ENCODE assay signal across 13 cellular contexts in genomic region chr2:42367835-42368234, GRCh38. TPM values are rescaled to one million over a fixed set of nuclear protein-coding genes. Genes with fewer than 3 reads are reported as not detected.
DNase-seq lines count a peak whose midpoint lies in the region; ATAC-seq and TF ChIP-seq lines count a peak whose summit lies in the region.
"Had no signal": no experiment of that assay in that cellular context is flagged by ENCODE, and none has a peak within 500 bp of the region (broad histone marks: within the 10 kb centered on the region; RNA-seq: fewer than 3 reads in every experiment).

No MANE protein-coding gene starts in this region.

- H3K79me2 ChIP-seq in neural progenitor cell (ENCODE audit: low read depth), result no peaks in the 10 kb centered on the region

- no peak for TF ChIP-seq CTCF in Panc1 (IDR thresholded peaks at IDR 0.05)
- no peak for TF ChIP-seq CTCF in fibroblast of mammary gland (conservative IDR thresholded peaks at IDR 0.05; ENCODE audit: control insufficient read depth, insufficient read depth, low read depth, low read length)
- no peak for TF ChIP-seq CTCF in neural progenitor cell (IDR thresholded peaks at IDR 0.05)
- TF ChIP-seq CTCF in heart right ventricle (IDR thresholded peaks at IDR 0.05), result no peak

- in situ Hi-C loops in Panc1 (cut with HindIII; ENCODE audit: low pct_unique_long_range_greater_than_20kb, low sequenced_read_pairs), result no loop called here

- no TSS peak for BruUV-seq in Panc1 (replicated peaks; lab: Mats Ljungman, UMichigan)

- H3K27ac Mint-ChIP-seq in neural progenitor cell, result no peak overlapping the region
- H3K27ac Mint-ChIP-seq: activated CD8-positive, alpha-beta T cell treated with anti-CD3 and anti-CD28 coated beads, Interleukin-2, amount 10 ng/mL, durations not matched to agents 7 days and 5 days had no signal

- no peak overlapping the region for H3K4me3 Mint-ChIP-seq in neural progenitor cell
- H3K4me3 Mint-ChIP-seq: activated CD8-positive, alpha-beta T cell treated with anti-CD3 and anti-CD28 coated beads, Interleukin-2, amount 10 ng/mL, durations not matched to agents 7 days and 5 days had no signal

- CTCF ChIA-PET in Panc1 (lab: Charles Lee), result no interaction called here

- peak overlapping the region; percentile 38 for H2AFZ ChIP-seq in neural progenitor cell (replicated peaks)

- ATAC-seq in Panc1 (0 out of 2 replicates have a peak, but pooled peaks have one; percentile 35), heart right ventricle (no peak)
- ATAC-seq: activated CD8-positive, alpha-beta T cell treated with anti-CD3 and anti-CD28 coated beads, Interleukin-2, amount 10 ng/mL, durations not matched to agents 7 days and 5 days had no signal

- no peak overlapping the region for H3K4me3 ChIP-seq in Panc1 (ENCODE audit: low read depth in 2 of 2, low read length in 2 of 2)
- no peak overlapping the region for H3K4me3 ChIP-seq in fibroblast of mammary gland (ENCODE audit: control insufficient read depth, low read depth, low read length)
- H3K4me3 ChIP-seq in neural progenitor cell, result no peak overlapping the region
- peak overlapping the region in 2 of 10 donors; percentile 25 to 27 for H3K4me3 ChIP-seq in heart right ventricle
- H3K4me3 ChIP-seq: SJSA1 had no signal

- H4K20me1 ChIP-seq in neural progenitor cell (ENCODE audit: low read depth), result no peaks in the 10 kb centered on the region

- 46 to 58% methylated on average over 3 of the region's 3 CpGs for WGBS in heart right ventricle, 2 donors

- H3K4me1 Mint-ChIP-seq in neural progenitor cell, result no peaks in the 10 kb centered on the region

- H3K27ac ChIP-seq in Panc1 (ENCODE audit: low read length), result no peak overlapping the region
- H3K27ac ChIP-seq in neural progenitor cell, result no peak overlapping the region
- H3K27ac ChIP-seq in heart right ventricle, result peak overlapping the region in 3 of 10 donors; percentile 9 to 78 (median 13)
- H3K27ac ChIP-seq: SJSA1 had no signal

- H3K9ac ChIP-seq in neural progenitor cell, result no peak overlapping the region

- POLR2A ChIA-PET in Panc1 (lab: Charles Lee), result no interaction called here

- no peak overlapping the region for H3K4me2 ChIP-seq in neural progenitor cell

- H3F3A ChIP-seq in neural progenitor cell (ENCODE audit: low read depth), result no peaks in the 10 kb centered on the region

- H3K36me3 ChIP-seq in Panc1 (ENCODE audit: control insufficient read depth, insufficient read depth, low read length) (no peaks in the 10 kb centered on the region), neural progenitor cell (no peaks in the 10 kb centered on the region), heart right ventricle (no peaks in the 10 kb centered on the region)
- H3K36me3 ChIP-seq: SJSA1 had no signal

- peaks cover 6% of the 10 kb centered on the region for H3K27me3 Mint-ChIP-seq in neural progenitor cell (ENCODE audit: insufficient read depth, low read depth)

- intact Hi-C loops in Panc1 (cut with micrococcal nuclease; ENCODE audit: unreplicated experiment) (no loop called here), heart right ventricle (cut with DNase I) (loop anchor here in 3 of 10 donors (10.0 kb wide), 1 partner anchor 273 kb away; no protein-coding TSS in a partner anchor)

- H3K27me3 ChIP-seq in Panc1 (ENCODE audit: control insufficient read depth, insufficient read depth, low read length) (no peaks in the 10 kb centered on the region), neural progenitor cell (no peaks in the 10 kb centered on the region), heart right ventricle (peaks cover 0 to 4% (median 0%) of the 10 kb centered on the region in 7 donors)
- H3K27me3 ChIP-seq: SJSA1 had no signal

- DNase-seq in Ammon's horn (ENCODE audit: low spot score), result peak; percentile 55
- DNase-seq in Panc1 (ENCODE audit: low read depth, low spot score), result no peak
- DNase-seq in fibroblast of mammary gland (ENCODE audit: low read depth), result peak; percentile 63
- DNase-seq in neural progenitor cell (ENCODE audit: low spot score), result no peak
- DNase-seq in heart right ventricle, result no peak
- no peak for DNase-seq in superior temporal gyrus (ENCODE audit: extremely low spot score)
- no peak for DNase-seq in NCI-H2081 treated with DMSO at 0.1 percent for 48 hours (lab: John Stamatoyannopoulos, UW)
- DNase-seq in OCI-M2 (lab: John Stamatoyannopoulos, UW; ENCODE audit: unreplicated experiment), result no peak
- DNase-seq: activated CD8-positive, alpha-beta T cell treated with anti-CD3 and anti-CD28 coated beads, Interleukin-2, amount 10 ng/mL, durations not matched to agents 7 days and 5 days; activated gamma-delta T cell; occipital lobe; substantia nigra had no signal

- no peaks in the 10 kb centered on the region for H3K36me3 Mint-ChIP-seq in neural progenitor cell

- no peaks in the 10 kb centered on the region for H3K9me3 ChIP-seq in Panc1 (ENCODE audit: control insufficient read depth, insufficient read depth, low read depth, low read length)
- no peaks in the 10 kb centered on the region for H3K9me3 ChIP-seq in neural progenitor cell (ENCODE audit: low read depth)
- no peaks in the 10 kb centered on the region for H3K9me3 ChIP-seq in heart right ventricle
- H3K9me3 ChIP-seq: SJSA1 had no signal

- H3K4me1 ChIP-seq in Panc1 (ENCODE audit: control insufficient read depth, insufficient read depth, low read length) (0 out of 2 replicates have a peak, but pooled peaks cover 3% of the 10 kb centered on the region), neural progenitor cell (no peaks in the 10 kb centered on the region), heart right ventricle (peaks cover 0 to 27% (median 5%) of the 10 kb centered on the region in 9 donors)

- H3K9me3 Mint-ChIP-seq in neural progenitor cell, result no peaks in the 10 kb centered on the region

RNA-seq across cellular contexts. Expression of gene COX7A2L, which starts 6.8 kb away (rescaled TPM):
- total RNA-seq in Panc1 (2021; ENCODE audit: unreplicated experiment), result 132 TPM
- 125 TPM for polyA plus RNA-seq in Panc1 (2012; ENCODE audit: insufficient read length)
- total RNA-seq in neural progenitor cell (ENCODE audit: low replicate concordance), result 212 and 292 TPM in 2 replicates
- 100 to 1,000 TPM in 9 of 10 donors, 10 to 100 TPM in 1; 93.9 to 141 (median 107) TPM for total RNA-seq in heart right ventricle
- polyA plus RNA-seq in heart right ventricle, result 10 to 100 TPM; 36.4 to 97.8 TPM

Comparison
In these comparisons a context has a peak if more than half of its experiments do, and no peak if none do; other contexts are left out.
1. DNase-seq: peak in Ammon's horn (single experiment) and fibroblast of mammary gland (single experiment); none in Panc1 (single experiment), neural progenitor cell (single experiment), heart right ventricle (0 of 2), superior temporal gyrus (single experiment), NCI-H2081 treated with DMSO at 0.1 percent for 48 hours (single experiment) and OCI-M2 (single experiment).